ENCODE assay signal across 35 cellular contexts in the genomic region with DNA sequence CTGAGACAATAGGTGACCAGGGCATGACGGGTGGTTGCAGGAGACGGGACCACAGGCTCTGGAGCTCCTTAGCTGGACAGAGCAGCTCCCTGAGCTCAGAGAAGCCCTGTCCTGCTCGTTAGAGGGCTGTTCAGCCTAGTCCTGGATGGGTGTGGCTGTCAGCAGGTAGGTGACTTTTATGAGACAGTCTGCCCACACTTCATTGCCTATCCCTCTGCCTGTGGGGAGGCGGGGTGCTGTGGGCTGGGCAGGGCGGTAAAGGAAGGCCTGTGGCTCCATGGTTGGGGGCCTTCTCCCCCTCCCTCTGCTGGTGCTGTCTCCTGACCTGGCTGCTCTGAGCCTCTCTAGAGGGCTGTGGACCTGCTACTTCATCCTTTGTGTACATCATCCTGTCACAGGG.
"Had no signal": no experiment of that assay in that cellular context is flagged by ENCODE, and none has a peak within 500 bp of the region (broad histone marks: within the 10 kb centered on the region; RNA-seq: fewer than 3 reads in every experiment).

No MANE protein-coding gene starts in this region.

- H3K27ac ChIP-seq: adrenal gland, body of pancreas, Peyer's patch, VCaP had no signal

- DNase-seq: activated B cell treated with CpG ODN at 0.5 μM for 24 hours; activated CD4-positive, alpha-beta memory T cell treated with anti-CD3 and anti-CD28 coated beads for 36 hours; activated CD4-positive, alpha-beta T cell treated with anti-CD3 and anti-CD28 coated beads for 4 hours; activated CD4-positive, alpha-beta T cell treated with anti-CD3 and anti-CD28 coated beads, Interleukin-2, amount 50 U/mL, for 1 hour; activated CD4-positive, CD25-positive, alpha-beta regulatory T cell treated with anti-CD3 and anti-CD28 coated beads, Interleukin-2, amount 50 U/mL, for 72 hours; activated CD8-positive, alpha-beta memory T cell treated with anti-CD3 and anti-CD28 coated beads, Interleukin-2, amount 50 U/mL, for 4 hours; activated gamma-delta T cell treated with Interleukin-2 at 50 U/mL for 16 hours; activated naive CD4-positive, alpha-beta T cell treated with anti-CD3 and anti-CD28 coated beads for 36 hours; activated T-cell treated with anti-CD3 and anti-CD28 coated beads for 4 hours; activated T-cell treated with anti-CD3 and anti-CD28 coated beads, Interleukin-2, amount 50 U/mL, for 4 hours; adrenal gland; body of pancreas; caudate nucleus; cerebellar nuclear complex; Kasumi-1; MM.1S; NCI-H1092 treated with DMSO at 0.1 percent for 48 hours; NCI-H146; NCI-H187; NCI-H2029 treated with DMSO at 0.1 percent for 48 hours; NCI-H2107; NCI-H2171; NCI-H446 treated with DMSO at 0.1 percent for 48 hours; NCI-H524; PC-3; Peyer's patch; RPMI8226; SIG-M5; T-helper 1 cell; T-helper 2 cell; T-helper 9 cell had no signal

- H3K36me3 ChIP-seq: adrenal gland, Peyer's patch had no signal

- H3K9me3 ChIP-seq: adrenal gland, Peyer's patch had no signal

- H3K4me3 ChIP-seq: adrenal gland, body of pancreas, Peyer's patch had no signal

- ATAC-seq: activated naive CD4-positive, alpha-beta T cell treated with anti-CD3 and anti-CD28 coated beads, Interleukin-2, amount 50 U/mL, for 72 hours; activated T-cell treated with anti-CD3 and anti-CD28 coated beads, Interleukin-2, amount 50 U/mL, for 4 hours; body of pancreas; PC-3; Right ventricle myocardium inferior; SK-N-SH treated with all-trans-retinoic acid at 6 μM for 48 hours had no signal

- H3K27me3 ChIP-seq: body of pancreas, Peyer's patch had no signal
